Comparison of ENCODE assay signal across 17 cellular contexts in genomic region chrX:2387614-2388239, GRCh38.
A peak's percentile ranks its signal among the peaks of the same experiment; 100 is the strongest.
DNase-seq lines count a peak whose midpoint lies in the region; ATAC-seq, FAIRE-seq and TF ChIP-seq lines count a peak whose summit lies in the region.
"Had no signal": no experiment of that assay in that cellular context is flagged by ENCODE, and none has a peak within 500 bp of the region (broad histone marks: within the 10 kb centered on the region; RNA-seq: fewer than 3 reads in every experiment).

No MANE protein-coding gene starts in this region.

- H3K36me3 ChIP-seq in heart right ventricle (peaks cover 0 to 39% (median 7%) of the 10 kb centered on the region in 9 donors), right atrium auricular region (peaks cover 15% of the 10 kb centered on the region), adipocyte (ENCODE audit: control insufficient read depth, insufficient read depth, low read length, severe bottlenecking) (peaks cover 11% of the 10 kb centered on the region), small intestine (ENCODE audit: control insufficient read depth in 2 of 2, insufficient read depth in 2 of 2, low read length in 2 of 2) (peaks cover 0 to 2% of the 10 kb centered on the region in 2 donors)
- H3K36me3 ChIP-seq: breast epithelium, upper lobe of right lung had no signal

- FAIRE-seq in small intestine (lab: Jason Lieb, UNC), result no peak

- 62 to 68% methylated on average over 6 of the region's 6 CpGs for WGBS in heart right ventricle, 2 donors
- WGBS in small intestine, 3 donors, result 31 to 56% (median 36%) methylated on average over 6 of the region's 6 CpGs

- peak in 5 of 8 donors; percentile 35 to 75 (median 49) for ATAC-seq in heart right ventricle
- ATAC-seq: activated naive CD8-positive, alpha-beta T cell treated with anti-CD3 and anti-CD28 coated beads, Interleukin-2, amount 50 U/mL, for 24 hours; gastroesophageal sphincter; upper lobe of right lung had no signal

- TF ChIP-seq CTCF in heart right ventricle (IDR thresholded peaks at IDR 0.05) (no peak), right atrium auricular region (IDR thresholded peaks at IDR 0.05) (no peak)

- peaks cover 0 to 12% (median 6%) of the 10 kb centered on the region in 11 donors for H3K9me3 ChIP-seq in heart right ventricle
- H3K9me3 ChIP-seq in right atrium auricular region, result peaks cover 0 to 6% of the 10 kb centered on the region in 2 donors
- H3K9me3 ChIP-seq in adipocyte (ENCODE audit: control insufficient read depth, low read length), result peaks cover 5% of the 10 kb centered on the region
- no peaks in the 10 kb centered on the region for H3K9me3 ChIP-seq in small intestine (ENCODE audit: control insufficient read depth, low read depth)
- H3K9me3 ChIP-seq: upper lobe of right lung had no signal

- no peak overlapping the region for H3K4me3 ChIP-seq in heart right ventricle
- no peak overlapping the region for H3K4me3 ChIP-seq in right atrium auricular region
- H3K4me3 ChIP-seq in adipocyte (ENCODE audit: low read length), result no peak overlapping the region
- no peak overlapping the region for H3K4me3 ChIP-seq in small intestine (ENCODE audit: low read depth in 1 of 2, low read length in 2 of 2)
- H3K4me3 ChIP-seq: breast epithelium, gastroesophageal sphincter, upper lobe of right lung had no signal

- intact Hi-C loops in heart right ventricle (cut with DNase I), result no loop called here

- no peak overlapping the region for H3K9ac ChIP-seq in adipocyte (ENCODE audit: low read length)
- H3K9ac ChIP-seq: parathyroid adenoma had no signal

- DNase-seq in heart right ventricle (no peak), right atrium auricular region (ENCODE audit: low spot score) (no peak), adipocyte (ENCODE audit: low read depth) (peak; percentile 20), iris pigment epithelial cell (ENCODE audit: low read depth) (peak; percentile 72), small intestine (peak; percentile 59), GF-D8 (lab: John Stamatoyannopoulos, UW) (no peak), NAMALWA (ENCODE audit: low spot score) (no peak)
- DNase-seq in activated naive CD4-positive, alpha-beta T cell treated with Interleukin-2 at 50 U/mL for 16 hours, result no peak
- DNase-seq: activated CD4-positive, alpha-beta T cell treated with anti-CD3 and anti-CD28 coated beads for 48 hours; activated naive CD8-positive, alpha-beta T cell treated with anti-CD3 and anti-CD28 coated beads, Interleukin-2, amount 50 U/mL, for 24 hours; DMS 273 treated with DMSO at 0.1 percent for 48 hours; NCI-H748 treated with DMSO at 0.1 percent for 48 hours; SHP77 treated with DMSO at 0.1 percent for 48 hours; upper lobe of right lung had no signal

- H3K4me1 ChIP-seq in heart right ventricle, result peaks cover 0 to 17% (median 5%) of the 10 kb centered on the region in 9 donors
- no peaks in the 10 kb centered on the region for H3K4me1 ChIP-seq in right atrium auricular region
- H3K4me1 ChIP-seq in adipocyte (ENCODE audit: control insufficient read depth, insufficient read depth, low read length), result peaks cover 3% of the 10 kb centered on the region
- H3K4me1 ChIP-seq in small intestine (ENCODE audit: control insufficient read depth in 2 of 2, insufficient read depth in 1 of 2, low read depth in 1 of 2, low read length in 1 of 2), result no peaks in the 10 kb centered on the region
- H3K4me1 ChIP-seq: breast epithelium, parathyroid adenoma, upper lobe of right lung had no signal

- H3K27me3 ChIP-seq in heart right ventricle (no peaks in the 10 kb centered on the region), right atrium auricular region (no peaks in the 10 kb centered on the region), adipocyte (replicated peaks; ENCODE audit: control insufficient read depth, insufficient read depth, low read length) (no peaks in the 10 kb centered on the region), small intestine (ENCODE audit: control insufficient read depth in 2 of 2, insufficient read depth in 2 of 2, low read length in 2 of 2) (no peaks in the 10 kb centered on the region)
- H3K27me3 ChIP-seq: breast epithelium, gastroesophageal sphincter, upper lobe of right lung had no signal

- H3K27ac ChIP-seq in heart right ventricle (no peak overlapping the region), right atrium auricular region (no peak overlapping the region), small intestine (ENCODE audit: low read depth in 1 of 2, low read length in 1 of 2) (peak overlapping the region in 1 of 2 donors; percentile 22)
- H3K27ac ChIP-seq: breast epithelium, gastroesophageal sphincter, parathyroid adenoma, upper lobe of right lung had no signal

Comparison
In these comparisons a context has a peak if more than half of its experiments do, and no peak if none do; other contexts are left out.
1. DNase-seq: peak in adipocyte (single experiment), iris pigment epithelial cell (single experiment) and small intestine (single experiment); none in heart right ventricle (0 of 2), right atrium auricular region (single experiment), activated naive CD4-positive, alpha-beta T cell treated with Interleukin-2 at 50 U/mL for 16 hours (single experiment), GF-D8 (single experiment) and NAMALWA (single experiment).